In genomic region chr2:121648206-121648605, GRCh38 we compare ENCODE assay signal across 8 cellular contexts. TPM values are rescaled to one million over a fixed set of nuclear protein-coding genes. Genes with fewer than 3 reads are reported as not detected.
A peak's percentile ranks its signal among the peaks of the same experiment; 100 is the strongest.
DNase-seq lines count a peak whose midpoint lies in the region; ATAC-seq, FAIRE-seq and TF ChIP-seq lines count a peak whose summit lies in the region.

No MANE protein-coding gene starts in this region.

- H3K4me3 ChIP-seq in AG10803 (ENCODE audit: low read length) (peak overlapping the region; percentile 96), small intestine (ENCODE audit: low read depth in 1 of 2, low read length in 2 of 2) (peak overlapping the region; percentile 97)

- no peaks in the 10 kb centered on the region for H3K36me3 ChIP-seq in small intestine (ENCODE audit: control insufficient read depth in 2 of 2, insufficient read depth in 2 of 2, low read length in 2 of 2)

- peaks cover 0 to 3% of the 10 kb centered on the region in 2 donors for H3K4me1 ChIP-seq in small intestine (ENCODE audit: control insufficient read depth in 2 of 2, insufficient read depth in 1 of 2, low read depth in 1 of 2, low read length in 1 of 2)

- H3K9me3 ChIP-seq in T-helper 17 cell (ENCODE audit: control insufficient read depth, low read length, poor library complexity, severe bottlenecking), result no peaks in the 10 kb centered on the region
- H3K9me3 ChIP-seq in small intestine (ENCODE audit: control insufficient read depth, low read depth), result no peaks in the 10 kb centered on the region

- H3K4me1 Mint-ChIP-seq in T-helper 17 cell, result peaks cover 47% of the 10 kb centered on the region

- peak overlapping the region; percentile 92 to 93 for H3K27ac ChIP-seq in small intestine (ENCODE audit: low read depth in 1 of 2, low read length in 1 of 2)

- ATAC-seq in GM21447 (IDR thresholded peaks at IDR 0.05; ENCODE audit: unreplicated experiment), result peak; percentile 4
- ATAC-seq in T-helper 17 cell, result no peak
- ATAC-seq in HG03354 (IDR thresholded peaks at IDR 0.05; ENCODE audit: poor library complexity, severe bottlenecking, unreplicated experiment), result no peak

- H3K36me3 Mint-ChIP-seq in T-helper 17 cell (ENCODE audit: low read depth), result peaks cover 8% of the 10 kb centered on the region

- FAIRE-seq in small intestine (lab: Jason Lieb, UNC), result no peak

- 3 to 9% (median 5%) methylated on average over 9 of the region's 9 CpGs for WGBS in small intestine, 3 donors

- no peaks in the 10 kb centered on the region for H3K27me3 ChIP-seq in small intestine (ENCODE audit: control insufficient read depth in 2 of 2, insufficient read depth in 2 of 2, low read length in 2 of 2)

- no peak for TF ChIP-seq CTCF in AG10803 (conservative IDR thresholded peaks at IDR 0.05; ENCODE audit: low read length)

- DNase-seq in AG10803 (ENCODE audit: low read depth) (peak; percentile 22), T-helper 17 cell (no peak), glomerular visceral epithelial cell (ENCODE audit: extremely low spot score) (peak; percentile 30), small intestine (peak; percentile 65), epidermal melanocyte (ENCODE audit: insufficient read length, low spot score) (no peak)
- no peak for DNase-seq in stimulated activated CD4-positive, alpha-beta T cell treated with anti-CD3 and anti-CD28 coated beads, Interleukin-4, amount 100 ng/mL, for 24 hours

- H3K27ac Mint-ChIP-seq in T-helper 17 cell, result peak overlapping the region; percentile 100

- H3K27me3 Mint-ChIP-seq in T-helper 17 cell, result no peaks in the 10 kb centered on the region

- H3K4me3 Mint-ChIP-seq in T-helper 17 cell, result peak overlapping the region; percentile 98

RNA-seq across cellular contexts. Expression of gene CLASP1, which starts 1.1 kb away (rescaled TPM):
- total RNA-seq in T-helper 17 cell, result 10 to 100 TPM; 63.4 to 69.5 TPM
- 10 to 100 TPM in 1 of 3 donors, 1 to 10 TPM in 2; 3.5 to 10.9 (median 6.3) TPM for polyA plus RNA-seq in small intestine

Comparison
In these comparisons a context has a peak if more than half of its experiments do, and no peak if none do; other contexts are left out.
1. DNase-seq: peak in AG10803 (single experiment), glomerular visceral epithelial cell (single experiment) and small intestine (single experiment); none in T-helper 17 cell (0 of 3), epidermal melanocyte (single experiment) and stimulated activated CD4-positive, alpha-beta T cell treated with anti-CD3 and anti-CD28 coated beads, Interleukin-4, amount 100 ng/mL, for 24 hours (single experiment).